10 cellular contexts compared by ENCODE assay signal in genomic region chr15:78461171-78461881, GRCh38. TPM values are rescaled to one million over a fixed set of nuclear protein-coding genes. Genes with fewer than 3 reads are reported as not detected.
A peak's percentile ranks its signal among the peaks of the same experiment; 100 is the strongest.
DNase-seq lines count a peak whose midpoint lies in the region; ATAC-seq and TF ChIP-seq lines count a peak whose summit lies in the region.
"Had no signal": no experiment of that assay in that cellular context is flagged by ENCODE, and none has a peak within 500 bp of the region (broad histone marks: within the 10 kb centered on the region; RNA-seq: fewer than 3 reads in every experiment).

No MANE protein-coding gene starts in this region.

- TF ChIP-seq EP300 in ovary (IDR thresholded peaks at IDR 0.05) = no peak

- H3K27me3 ChIP-seq in iPS-18a (ENCODE audit: control insufficient read depth, insufficient read depth, low read length) = no peaks in the 10 kb centered on the region
- H3K27me3 ChIP-seq in thyroid gland = no peaks in the 10 kb centered on the region
- no peaks in the 10 kb centered on the region for H3K27me3 ChIP-seq in ovary

- no peak overlapping the region for H3K4me3 Mint-ChIP-seq in activated CD8-positive, alpha-beta T cell treated with anti-CD3 and anti-CD28 coated beads for 36 hours

- no peak for TF ChIP-seq POLR2A in thyroid gland (IDR thresholded peaks at IDR 0.05)
- TF ChIP-seq POLR2A in ovary (IDR thresholded peaks at IDR 0.05) = no peak

- peaks cover 36% of the 10 kb centered on the region for H3K36me3 Mint-ChIP-seq in activated CD8-positive, alpha-beta T cell treated with anti-CD3 and anti-CD28 coated beads for 36 hours (ENCODE audit: low read depth)

- H3K36me3 ChIP-seq in iPS-18a (ENCODE audit: control insufficient read depth, low read depth, low read length) (peaks cover 36% of the 10 kb centered on the region), thyroid gland (peaks cover 17 to 20% of the 10 kb centered on the region in 2 donors), ovary (no peaks in the 10 kb centered on the region)

- WGBS in thyroid gland, 2 donors = 36 to 45% methylated on average over 3 of the region's 3 CpGs
- WGBS in ovary, 3 donors = 50 to 54% (median 52%) methylated on average over 3 of the region's 3 CpGs

- CTCF ChIA-PET in activated CD8-positive, alpha-beta T cell treated with anti-CD3 and anti-CD28 coated beads for 36 hours (lab: Charles Lee) = interaction anchor here (1.3 to 1.4 kb wide), 3 partner anchors 11 to 38 kb away, joined by 3 to 4 read pairs (median 4); no protein-coding TSS in a partner anchor

- no peak overlapping the region for H3K4me3 ChIP-seq in iPS-18a (ENCODE audit: low read length)
- no peak overlapping the region for H3K4me3 ChIP-seq in thyroid gland (replicated peaks in 1 of 3)
- no peak overlapping the region for H3K4me3 ChIP-seq in ovary

- no peak for ATAC-seq in activated CD8-positive, alpha-beta T cell treated with anti-CD3 and anti-CD28 coated beads for 36 hours

- no peaks in the 10 kb centered on the region for H3K27me3 Mint-ChIP-seq in activated CD8-positive, alpha-beta T cell treated with anti-CD3 and anti-CD28 coated beads for 36 hours

- no peak overlapping the region for H3K27ac ChIP-seq in iPS-18a (ENCODE audit: low read length)
- H3K27ac ChIP-seq in thyroid gland = peak overlapping the region; percentile 9 to 66 (median 53)
- H3K27ac ChIP-seq in ovary = no peak overlapping the region

- H3K27ac Mint-ChIP-seq in activated CD8-positive, alpha-beta T cell treated with anti-CD3 and anti-CD28 coated beads for 36 hours = peak overlapping the region; percentile 67

- no peaks in the 10 kb centered on the region for H3K9me3 Mint-ChIP-seq in activated CD8-positive, alpha-beta T cell treated with anti-CD3 and anti-CD28 coated beads for 36 hours

- DNase-seq in activated gamma-delta T cell treated with Interleukin-2 at 50 U/mL for 16 hours = peak; percentile 46
- no peak for DNase-seq in activated gamma-delta T cell (lab: John Stamatoyannopoulos, UW)
- no peak for DNase-seq in activated CD8-positive, alpha-beta T cell treated with anti-CD3 and anti-CD28 coated beads for 36 hours
- peak in 1 of 2 donors; percentile 30 for DNase-seq in thyroid gland
- DNase-seq in HuH-7.5 (ENCODE audit: low spot score) = no peak
- DNase-seq in NCI-H345 treated with DMSO at 0.1 percent for 48 hours (lab: John Stamatoyannopoulos, UW; ENCODE audit: unreplicated experiment) = no peak
- no peak for DNase-seq in ovary
- DNase-seq: cerebellar nuclear complex, SHP77 had no signal

- peak overlapping the region; percentile 6 for H3K9ac ChIP-seq in iPS-18a (ENCODE audit: low read length)

- H3K9me3 ChIP-seq in iPS-18a (ENCODE audit: control insufficient read depth, low read depth, low read length) (no peaks in the 10 kb centered on the region), thyroid gland (no peaks in the 10 kb centered on the region), ovary (no peaks in the 10 kb centered on the region)

- POLR2A ChIA-PET in activated CD8-positive, alpha-beta T cell treated with anti-CD3 and anti-CD28 coated beads for 36 hours (lab: Charles Lee) = interaction anchor here (1.4 to 1.9 kb wide), 2 partner anchors 11 to 80 kb away, joined by 5 to 7 read pairs; no protein-coding TSS in a partner anchor

- peaks cover 40% of the 10 kb centered on the region for H3K4me1 Mint-ChIP-seq in activated CD8-positive, alpha-beta T cell treated with anti-CD3 and anti-CD28 coated beads for 36 hours (ENCODE audit: low read depth)

- no peak for TF ChIP-seq CTCF in activated CD8-positive, alpha-beta T cell treated with anti-CD3 and anti-CD28 coated beads for 36 hours (IDR thresholded peaks at IDR 0.05)
- TF ChIP-seq CTCF in thyroid gland (IDR thresholded peaks at IDR 0.05) = no peak
- no peak for TF ChIP-seq CTCF in ovary (IDR thresholded peaks at IDR 0.05)

- H3K4me1 ChIP-seq in iPS-18a (ENCODE audit: control insufficient read depth, low read depth, low read length) (peaks cover 10% of the 10 kb centered on the region), thyroid gland (peaks cover 39 to 48% of the 10 kb centered on the region in 2 donors), ovary (ENCODE audit: insufficient read depth) (peaks cover 6% of the 10 kb centered on the region)

- intact Hi-C loops in activated CD8-positive, alpha-beta T cell treated with anti-CD3 and anti-CD28 coated beads for 36 hours (cut with micrococcal nuclease) = no loop called here
- intact Hi-C loops in thyroid gland (cut with DNase I) = no loop called here
- intact Hi-C loops in ovary (cut with DNase I) = no loop called here

RNA-seq across cellular contexts. Expression of gene IREB2, which starts 23.3 kb away (rescaled TPM):
- 10 to 100 TPM; 68.2 to 78.7 TPM for total RNA-seq in activated CD8-positive, alpha-beta T cell treated with anti-CD3 and anti-CD28 coated beads for 36 hours
- total RNA-seq in thyroid gland (10 to 100 TPM; 40.7 to 71.5 (median 51.0) TPM), ovary (10 to 100 TPM; 29.3 to 54.5 (median 51.7) TPM)
- polyA plus RNA-seq in ovary = 10 to 100 TPM; 15.2 to 20.4 TPM

RNA-seq across cellular contexts. Expression of gene HYKK, which starts 46.1 kb away (rescaled TPM):
- total RNA-seq in activated CD8-positive, alpha-beta T cell treated with anti-CD3 and anti-CD28 coated beads for 36 hours = 1 to 10 TPM; 1.6 to 2.2 TPM
- 10 to 100 TPM in 1 of 4 donors, 1 to 10 TPM in 3; 7.0 to 15.0 (median 9.1) TPM for total RNA-seq in thyroid gland
- 10 to 100 TPM in 1 of 7 donors, 1 to 10 TPM in 6; 4.0 to 10.8 (median 8.7) TPM for total RNA-seq in ovary
- 1 to 10 TPM; 6.7 to 9.4 TPM for polyA plus RNA-seq in ovary

Comparison
In these comparisons a context has a peak if more than half of its experiments do, and no peak if none do; other contexts are left out.
1. H3K27ac ChIP-seq: peak in thyroid gland (3 of 3); none in iPS-18a (single experiment) and ovary (0 of 2).